10 cellular contexts compared by ENCODE assay signal in genomic region chr15:74399511-74400312, GRCh38. TPM values are rescaled to one million over a fixed set of nuclear protein-coding genes. Genes with fewer than 3 reads are reported as not detected.
DNase-seq lines count a peak whose midpoint lies in the region; ATAC-seq and TF ChIP-seq lines count a peak whose summit lies in the region.
"Had no signal": no experiment of that assay in that cellular context is flagged by ENCODE, and none has a peak within 500 bp of the region (broad histone marks: within the 10 kb centered on the region; RNA-seq: fewer than 3 reads in every experiment).

No MANE protein-coding gene starts in this region.

- no peak for ATAC-seq in HCT116
- no peak for ATAC-seq in GM21723 (IDR thresholded peaks at IDR 0.05; ENCODE audit: unreplicated experiment)
- ATAC-seq: Panc1 had no signal

- POLR2A ChIA-PET in HCT116 (lab: Charles Lee) = interaction anchor here (1.0 kb wide), 1 partner anchor 32 kb away, joined by 3 read pairs; no protein-coding TSS in a partner anchor

- H3K27ac ChIP-seq in ACC112 (ENCODE audit: low read depth, low read length) = peak overlapping the region; percentile 50
- H3K27ac ChIP-seq in HCT116 (ENCODE audit: low read depth, low read length) = peak overlapping the region; percentile 40
- peak overlapping the region in 1 of 5 donors; percentile 34 for H3K27ac ChIP-seq in stomach

- WGBS in stomach, 5 donors = 34 to 60% (median 40%) methylated on average over 2 to 5 of the region's 5 CpGs

- DNase-seq in HCT116 (ENCODE audit: low read depth, low spot score) (no peak), iris pigment epithelial cell (ENCODE audit: low read depth) (peak; percentile 59), DMS114 treated with DMSO at 0.1 percent for 48 hours (lab: John Stamatoyannopoulos, UW; ENCODE audit: unreplicated experiment) (no peak), stomach (no peak), H7 (no peak)
- peak; percentile 62 to 69 for DNase-seq in activated CD4-positive, alpha-beta T cell treated with anti-CD3 and anti-CD28 coated beads, Interleukin-2, amount 50 U/mL, for 48 hours
- DNase-seq: COR-L47 had no signal

- BruUV-seq in HCT116 (replicated peaks; lab: Mats Ljungman, UMichigan) = no TSS peak

- no peak for TF ChIP-seq EP300 in stomach (IDR thresholded peaks at IDR 0.05)

- RAD21 ChIA-PET in HCT116 (lab: Charles Lee; ENCODE audit: low non-redundant PET in 1 of 2, low total read pairs in 2 of 2, uncharacterized antibody in 2 of 2, unreplicated experiment in 2 of 2) = interaction anchor here in 1 of 2 experiments (0.7 kb wide), 1 partner anchor 40 kb away, joined by 3 read pairs; no protein-coding TSS in a partner anchor

- H3K27me3 ChIP-seq in ACC112 (ENCODE audit: insufficient read depth, low read length) (no peaks in the 10 kb centered on the region), HCT116 (ENCODE audit: insufficient read depth, low read length) (no peaks in the 10 kb centered on the region), stomach (peaks cover 0 to 39% (median 0%) of the 10 kb centered on the region in 3 donors), H7 (ENCODE audit: control insufficient read depth, insufficient read depth, low read length) (no peaks in the 10 kb centered on the region)

- no peak overlapping the region for H3K4me3 ChIP-seq in ACC112 (ENCODE audit: low read depth, low read length)
- 0 out of 4 replicates have a peak overlapping the region, but pooled peaks of 1 of the 2 experiments have one; percentile 6 for H3K4me3 ChIP-seq in HCT116 (replicated peaks in 1 of 2; ENCODE audit: low read depth in 1 of 2, low read length in 2 of 2)
- no peak overlapping the region for H3K4me3 ChIP-seq in stomach
- no peak overlapping the region for H3K4me3 ChIP-seq in H7 (ENCODE audit: insufficient read depth, low read depth, low read length)

- no peak for TF ChIP-seq RAD21 in HCT116 (IDR thresholded peaks at IDR 0.05; ENCODE audit: low read depth)

- peaks cover 65% of the 10 kb centered on the region for H3K4me1 ChIP-seq in ACC112 (ENCODE audit: control insufficient read depth, insufficient read depth, low read length, unreplicated experiment)
- H3K4me1 ChIP-seq in HCT116 (ENCODE audit: control insufficient read depth in 1 of 2, insufficient read depth in 2 of 2, low read length in 2 of 2) = peaks cover 64 to 86% of the 10 kb centered on the region in 2 experiments
- peaks cover 4 to 62% (median 21%) of the 10 kb centered on the region in 4 donors for H3K4me1 ChIP-seq in stomach

- H2AFZ ChIP-seq in ACC112 (ENCODE audit: low read length, unreplicated experiment) (no peak overlapping the region), HCT116 (ENCODE audit: low read depth, low read length, poor library complexity, severe bottlenecking) (no peak overlapping the region)

- TF ChIP-seq CTCF in HCT116 (IDR thresholded peaks at IDR 0.05 in 2 of 3, conservative IDR thresholded peaks at IDR 0.05 in 1 of 3; ENCODE audit: borderline replicate concordance in 1 of 3, insufficient read depth in 1 of 3, low read depth in 2 of 3, low read length in 2 of 3) (no peak), stomach (IDR thresholded peaks at IDR 0.05) (no peak)

- H3K9me2 ChIP-seq in HCT116 (ENCODE audit: insufficient read depth) = no peaks in the 10 kb centered on the region

- H3K36me3 ChIP-seq in ACC112 (ENCODE audit: insufficient read depth, low read length) (no peaks in the 10 kb centered on the region), HCT116 (ENCODE audit: control insufficient read depth in 1 of 2, insufficient read depth in 2 of 2, low read length in 2 of 2) (no peaks in the 10 kb centered on the region), stomach (no peaks in the 10 kb centered on the region), H7 (replicated peaks; ENCODE audit: control insufficient read depth, insufficient read depth, low read length) (no peaks in the 10 kb centered on the region)

- TF ChIP-seq POLR2A in HCT116 (IDR thresholded peaks at IDR 0.05; ENCODE audit: borderline replicate concordance, extremely low read depth, insufficient read depth, insufficient read length) (no peak), stomach (IDR thresholded peaks at IDR 0.05) (no peak)

- H4K20me1 ChIP-seq in HCT116 (ENCODE audit: insufficient read depth) = no peaks in the 10 kb centered on the region

- peak overlapping the region; percentile 79 for H3K4me2 ChIP-seq in HCT116 (ENCODE audit: low read length)

- H3K79me2 ChIP-seq in ACC112 (ENCODE audit: control insufficient read depth, insufficient read depth, low read length, unreplicated experiment) (no peaks in the 10 kb centered on the region), HCT116 (ENCODE audit: insufficient read depth, low read length) (no peaks in the 10 kb centered on the region)

- CTCF ChIA-PET in HCT116 (lab: Charles Lee) = interaction anchor here (1.1 kb wide), 1 partner anchor 17 kb away, joined by 3 read pairs; no protein-coding TSS in a partner anchor

- peak overlapping the region; percentile 61 for H3K9ac ChIP-seq in HCT116 (ENCODE audit: low read length)

- intact Hi-C loops in HCT116 (cut with micrococcal nuclease) (no loop called here), stomach (cut with DNase I; ENCODE audit: low total_unique reads) (no loop called here)

- H3K9me3 ChIP-seq in HCT116 (ENCODE audit: control insufficient read depth in 1 of 2, insufficient read depth in 1 of 2, low read depth in 1 of 2, low read length in 2 of 2) (no peaks in the 10 kb centered on the region), stomach (no peaks in the 10 kb centered on the region)

TF ChIP-seq in HCT116, 20 proteins besides CTCF, POLR2A, EP300 and RAD21:
- TF ChIP-seq ELF1 (IDR thresholded peaks at IDR 0.05; ENCODE audit: borderline replicate concordance, low read depth) = no peak
- TF ChIP-seq SIN3A (IDR thresholded peaks at IDR 0.05; ENCODE audit: low read depth) = no peak
- TF ChIP-seq ZBTB33 (IDR thresholded peaks at IDR 0.05; ENCODE audit: extremely low read depth, insufficient replicate concordance, low read length) = no peak
- no peak for TF ChIP-seq EZH2 (IDR thresholded peaks at IDR 0.05)
TF ChIP-seq in HCT116: peak in this region for 0.

RNA-seq across cellular contexts. Expression of gene CYP11A1, which starts 32.3 kb away (rescaled TPM):
- 0.57 TPM for total RNA-seq in HCT116 (2021; ENCODE audit: unreplicated experiment)
- 0.25 and 0.27 TPM in 2 replicates for polyA plus RNA-seq in HCT116 (2012)
- 1 to 10 TPM in 1 of 5 donors, not detected in 4; 3.9 TPM for total RNA-seq in stomach
- 10 to 100 TPM in 1 of 3 donors, 1 to 10 TPM in 2; 2.5 to 10.2 (median 4.5) TPM for polyA plus RNA-seq in stomach
- total RNA-seq in H7 (2014; rRNA removed; shearing (Covaris generic)) = 5.2 and 5.6 TPM in 2 replicates

RNA-seq across cellular contexts. Expression of gene SEMA7A, which starts 34.0 kb away (rescaled TPM):
- total RNA-seq in HCT116 (2021; ENCODE audit: unreplicated experiment) (13.8 TPM), stomach (1 to 10 TPM in 3 of 5 donors, not detected in 2; 1.3 to 2.9 (median 2.5) TPM)
- polyA plus RNA-seq in HCT116 (2012) = 11.9 and 16.8 TPM in 2 replicates
- 1 to 10 TPM in 2 of 3 donors, under 1 TPM in 1; 0.31 to 3.5 (median 1.7) TPM for polyA plus RNA-seq in stomach
- 26.8 and 36.0 TPM in 2 replicates for total RNA-seq in H7 (2014; rRNA removed; shearing (Covaris generic))

Comparison
In these comparisons a context has a peak if more than half of its experiments do, and no peak if none do; other contexts are left out.
1. DNase-seq: peak in activated CD4-positive, alpha-beta T cell treated with anti-CD3 and anti-CD28 coated beads, Interleukin-2, amount 50 U/mL, for 48 hours (2 of 2) and iris pigment epithelial cell (single experiment); none in HCT116 (single experiment), DMS114 treated with DMSO at 0.1 percent for 48 hours (single experiment), stomach (single experiment) and H7 (single experiment).